15 cellular contexts compared by ENCODE assay signal in the genomic region with DNA sequence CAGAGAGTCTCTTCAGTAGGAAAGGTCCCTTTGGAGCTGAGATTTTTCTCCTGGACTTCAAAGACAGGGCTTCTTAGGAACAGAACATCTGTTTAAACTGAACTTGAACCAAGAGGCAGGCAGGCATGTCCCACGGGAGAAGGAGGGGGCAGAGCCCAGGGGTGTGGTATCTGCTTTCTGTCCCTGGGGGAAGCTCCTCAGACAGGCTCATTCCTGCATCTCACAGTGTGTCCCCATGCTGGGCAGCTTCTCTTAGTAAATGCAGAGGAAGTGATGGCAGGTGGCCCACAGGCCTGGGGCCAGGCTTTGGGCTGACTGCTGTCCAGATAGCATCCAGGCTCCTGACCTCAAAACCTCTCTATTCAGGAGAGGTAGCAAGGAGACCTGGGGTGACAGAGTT. TPM values are rescaled to one million over a fixed set of nuclear protein-coding genes. Genes with fewer than 3 reads are reported as not detected.
DNase-seq lines count a peak whose midpoint lies in the region; ATAC-seq and TF ChIP-seq lines count a peak whose summit lies in the region.
"Had no signal": no experiment of that assay in that cellular context is flagged by ENCODE, and none has a peak within 500 bp of the region (broad histone marks: within the 10 kb centered on the region; RNA-seq: fewer than 3 reads in every experiment).

No MANE protein-coding gene starts in this region.

- peak; percentile 71 to 93 (median 87) for ATAC-seq in heart right ventricle
- no peak for ATAC-seq in HG03280 (IDR thresholded peaks at IDR 0.05; ENCODE audit: unreplicated experiment)

- intact Hi-C loops in heart right ventricle (cut with DNase I): loop anchor here in 5 of 10 donors (1.0 to 10.0 kb wide), 5 partner anchors 37 to 49 kb away; a partner anchor contains a TSS
- intact Hi-C loops in prostate gland (cut with DNase I): no loop called here

- H3K27ac Mint-ChIP-seq in neural progenitor cell: no peak overlapping the region

- no peak for TF ChIP-seq POLR2A in prostate gland (IDR thresholded peaks at IDR 0.05)

- H3F3A ChIP-seq in neural progenitor cell (ENCODE audit: low read depth): peaks cover 9% of the 10 kb centered on the region

- DNase-seq in D341Med (ENCODE audit: low spot score): peak; percentile 78
- peak; percentile 47 for DNase-seq in NCI-H82 treated with DMSO at 0.1 percent for 48 hours (lab: John Stamatoyannopoulos, UW; ENCODE audit: unreplicated experiment)
- peak; percentile 80 to 82 for DNase-seq in heart right ventricle
- no peak for DNase-seq in prostate gland (ENCODE audit: low spot score)
- no peak for DNase-seq in neural progenitor cell (ENCODE audit: low spot score)
- no peak for DNase-seq in SKM-1 (lab: John Stamatoyannopoulos, UW; ENCODE audit: unreplicated experiment)
- DNase-seq in A172 (ENCODE audit: low spot score): no peak
- DNase-seq: activated CD4-positive, alpha-beta T cell treated with anti-CD3 and anti-CD28 coated beads, Interleukin-2, amount 50 U/mL, for 1 hour; foreskin fibroblast; NCI-H510A; retina; tibial artery had no signal

- TF ChIP-seq CTCF in heart right ventricle (IDR thresholded peaks at IDR 0.05) (no peak), prostate gland (IDR thresholded peaks at IDR 0.05) (no peak), neural progenitor cell (IDR thresholded peaks at IDR 0.05) (no peak)

- H4K20me1 ChIP-seq in neural progenitor cell (ENCODE audit: low read depth): peaks cover 50% of the 10 kb centered on the region

- H3K4me1 Mint-ChIP-seq in neural progenitor cell: peaks cover 42% of the 10 kb centered on the region

- H3K27me3 ChIP-seq in heart right ventricle (no peaks in the 10 kb centered on the region), prostate gland (replicated peaks; ENCODE audit: insufficient read depth) (no peaks in the 10 kb centered on the region), neural progenitor cell (no peaks in the 10 kb centered on the region)
- H3K27me3 ChIP-seq: tibial artery had no signal

- 6 to 10% methylated on average over 1 of the region's 1 CpG for WGBS in heart right ventricle, 2 donors
- 0% methylated on average over 1 of the region's 1 CpG for WGBS in prostate gland

- no peaks in the 10 kb centered on the region for H3K27me3 Mint-ChIP-seq in neural progenitor cell (ENCODE audit: insufficient read depth, low read depth)

- H3K36me3 Mint-ChIP-seq in neural progenitor cell: peaks cover 9% of the 10 kb centered on the region

- H3K9me3 ChIP-seq in heart right ventricle (no peaks in the 10 kb centered on the region), prostate gland (no peaks in the 10 kb centered on the region), neural progenitor cell (ENCODE audit: low read depth) (no peaks in the 10 kb centered on the region)
- H3K9me3 ChIP-seq: tibial artery had no signal

- H3K9me3 Mint-ChIP-seq in neural progenitor cell: no peaks in the 10 kb centered on the region

- peaks cover 4% of the 10 kb centered on the region for H3K79me2 ChIP-seq in neural progenitor cell (ENCODE audit: low read depth)

- no peak overlapping the region for H2AFZ ChIP-seq in neural progenitor cell (replicated peaks)

- no peak overlapping the region for H3K9ac ChIP-seq in neural progenitor cell

- H3K4me3 Mint-ChIP-seq in neural progenitor cell: no peak overlapping the region

- H3K4me2 ChIP-seq in neural progenitor cell: no peak overlapping the region

- peak overlapping the region; percentile 64 to 89 (median 82) for H3K27ac ChIP-seq in heart right ventricle
- H3K27ac ChIP-seq in prostate gland: peak overlapping the region; percentile 24 to 34
- no peak overlapping the region for H3K27ac ChIP-seq in neural progenitor cell
- H3K27ac ChIP-seq: HL-60, tibial artery had no signal

- H3K36me3 ChIP-seq in heart right ventricle: no peaks in the 10 kb centered on the region
- H3K36me3 ChIP-seq in prostate gland: no peaks in the 10 kb centered on the region
- no peaks in the 10 kb centered on the region for H3K36me3 ChIP-seq in neural progenitor cell
- H3K36me3 ChIP-seq: tibial artery had no signal

- H3K4me3 ChIP-seq in heart right ventricle (no peak overlapping the region), prostate gland (no peak overlapping the region), neural progenitor cell (no peak overlapping the region)
- H3K4me3 ChIP-seq: tibial artery had no signal

- peaks cover 27 to 97% (median 82%) of the 10 kb centered on the region in 9 donors for H3K4me1 ChIP-seq in heart right ventricle
- H3K4me1 ChIP-seq in prostate gland (replicated peaks): no peaks in the 10 kb centered on the region
- H3K4me1 ChIP-seq in neural progenitor cell: peaks cover 28% of the 10 kb centered on the region

RNA-seq across cellular contexts. Expression of a gene that starts 47.4 kb away (rescaled TPM):
- total RNA-seq in heart right ventricle (100 to 1,000 TPM in 4 of 10 donors, 10 to 100 TPM in 6; 74.2 to 140 (median 95.2) TPM), prostate gland (1 to 10 TPM; 4.1 to 6.6 TPM), neural progenitor cell (ENCODE audit: low replicate concordance) (16.5 and 33.0 TPM in 2 replicates)
- 10 to 100 TPM; 37.7 to 42.6 TPM for polyA plus RNA-seq in heart right ventricle
- total RNA-seq in A172 (2014; rRNA removed; shearing (Covaris generic)): not detected in 2 replicates
- total RNA-seq: SK-MEL-5 had no signal

Comparison
In these comparisons a context has a peak if more than half of its experiments do, and no peak if none do; other contexts are left out.
1. DNase-seq: peak in D341Med (single experiment), NCI-H82 treated with DMSO at 0.1 percent for 48 hours (single experiment) and heart right ventricle (2 of 2); none in prostate gland (single experiment), neural progenitor cell (single experiment), SKM-1 (single experiment) and A172 (single experiment).